8 cellular contexts compared by ENCODE assay signal in genomic region chr19:7197760-7198696, GRCh38.
DNase-seq lines count a peak whose midpoint lies in the region; ATAC-seq, FAIRE-seq and TF ChIP-seq lines count a peak whose summit lies in the region.

No MANE protein-coding gene starts in this region.

- TF ChIP-seq CTCF in AG09309 (IDR thresholded peaks at IDR 0.05; ENCODE audit: control insufficient read depth, insufficient read depth, low read depth, low read length, missing control alignments), result no peak
- peak; percentile 17 for TF ChIP-seq CTCF in kidney (IDR thresholded peaks at IDR 0.05; ENCODE audit: borderline replicate concordance, extremely low read depth, insufficient read depth)

- peak; percentile 80 for ATAC-seq in GM18868 (IDR thresholded peaks at IDR 0.05; ENCODE audit: unreplicated experiment)
- ATAC-seq in HG03103 (IDR thresholded peaks at IDR 0.05; ENCODE audit: low read depth, unreplicated experiment), result peak; percentile 61

- no peak for FAIRE-seq in kidney (lab: Jason Lieb, UNC)

- DNase-seq in AG09309 (ENCODE audit: low read depth) (peak; percentile 86), NCI-H2196 (lab: John Stamatoyannopoulos, UW; ENCODE audit: unreplicated experiment) (peak; percentile 97), cerebellar cortex (ENCODE audit: low spot score) (peak; percentile 88), kidney (peak; percentile 98)
- DNase-seq in activated CD4-positive, CD25-positive, alpha-beta regulatory T cell treated with anti-CD3 and anti-CD28 coated beads, Interleukin-2, amount 50 U/mL, for 72 hours, result peak; percentile 89
- DNase-seq in stimulated activated CD4-positive, alpha-beta T cell treated with anti-CD3 and anti-CD28 coated beads, Interleukin-12 subunit alpha, Interleukin-12 subunit beta, amount 100 ng/mL, for 48 hours (ENCODE audit: low read depth in 2 of 3, low spot score in 1 of 3), result peak; percentile 69 to 88 (median 82)

- H3K27ac ChIP-seq in kidney (ENCODE audit: low read depth in 2 of 2, low read length in 2 of 2), result peak overlapping the region; percentile 96 to 98

- H3K4me3 ChIP-seq in AG09309 (ENCODE audit: control insufficient read depth, low read depth, low read length), result peak overlapping the region; percentile 70
- peak overlapping the region; percentile 72 to 76 for H3K4me3 ChIP-seq in kidney (ENCODE audit: low read length in 2 of 2)

- H3K9me3 ChIP-seq in kidney (ENCODE audit: control insufficient read depth in 1 of 2, low read length in 2 of 2), result no peaks in the 10 kb centered on the region

- no peaks in the 10 kb centered on the region for H3K36me3 ChIP-seq in kidney (ENCODE audit: control insufficient read depth in 1 of 2, insufficient read depth in 2 of 2, low read length in 2 of 2)

- peak overlapping the region; percentile 76 to 92 for H3K9ac ChIP-seq in kidney (ENCODE audit: low read length in 2 of 2)

- intact Hi-C loops in kidney (cut with DNase I), result no loop called here

- peaks cover 11 to 16% of the 10 kb centered on the region in 2 donors for H3K4me1 ChIP-seq in kidney (ENCODE audit: control insufficient read depth in 1 of 2, insufficient read depth in 1 of 2, low read depth in 1 of 2, low read length in 2 of 2)

Comparison
In these comparisons a context has a peak if more than half of its experiments do, and no peak if none do; other contexts are left out.
1. Peak in every context shown above with its lines: DNase-seq, ATAC-seq, H3K4me3 ChIP-seq and H3K27ac ChIP-seq.